8 cellular contexts compared by ENCODE assay signal in the genomic region with DNA sequence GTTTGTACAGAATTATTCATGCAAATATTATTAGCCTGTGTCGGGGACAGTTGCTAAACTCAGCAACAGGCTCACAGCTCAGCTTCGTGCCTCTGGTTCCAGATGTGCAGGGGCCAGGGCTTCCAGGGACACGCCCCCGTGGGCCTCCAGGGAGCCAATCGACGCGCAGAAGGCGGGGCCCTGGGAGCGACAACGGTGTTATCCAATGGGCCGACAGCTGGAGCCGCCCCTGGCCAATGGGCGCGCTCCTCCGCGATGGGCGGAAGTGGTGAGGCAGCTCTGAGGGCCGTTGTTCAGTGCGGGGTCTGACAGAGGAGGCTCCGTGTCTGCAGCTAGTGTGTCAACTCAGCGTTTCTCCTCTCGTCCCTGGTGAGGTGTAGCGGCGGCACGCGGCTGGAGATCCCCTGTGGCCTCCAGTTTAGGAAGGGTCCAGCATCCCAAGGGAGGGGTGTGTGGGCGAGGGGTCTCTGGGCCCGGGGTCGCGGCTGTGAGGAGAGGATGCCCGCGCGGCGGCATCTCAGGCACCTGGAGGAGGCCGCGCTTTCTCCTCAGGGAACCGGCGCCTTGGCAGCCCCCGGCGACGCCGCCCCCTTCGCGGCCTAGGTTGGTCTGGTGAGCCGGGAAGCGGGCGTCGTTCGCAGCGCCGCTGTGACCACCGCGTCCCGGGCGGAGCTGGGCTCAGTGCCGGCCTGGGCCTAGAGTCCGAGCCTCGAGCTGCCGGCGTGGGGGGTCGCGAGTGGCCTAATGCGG. TPM values are rescaled to one million over a fixed set of nuclear protein-coding genes. Genes with fewer than 3 reads are reported as not detected.
DNase-seq lines count a peak whose midpoint lies in the region; ATAC-seq and TF ChIP-seq lines count a peak whose summit lies in the region.

A gene with protein sequence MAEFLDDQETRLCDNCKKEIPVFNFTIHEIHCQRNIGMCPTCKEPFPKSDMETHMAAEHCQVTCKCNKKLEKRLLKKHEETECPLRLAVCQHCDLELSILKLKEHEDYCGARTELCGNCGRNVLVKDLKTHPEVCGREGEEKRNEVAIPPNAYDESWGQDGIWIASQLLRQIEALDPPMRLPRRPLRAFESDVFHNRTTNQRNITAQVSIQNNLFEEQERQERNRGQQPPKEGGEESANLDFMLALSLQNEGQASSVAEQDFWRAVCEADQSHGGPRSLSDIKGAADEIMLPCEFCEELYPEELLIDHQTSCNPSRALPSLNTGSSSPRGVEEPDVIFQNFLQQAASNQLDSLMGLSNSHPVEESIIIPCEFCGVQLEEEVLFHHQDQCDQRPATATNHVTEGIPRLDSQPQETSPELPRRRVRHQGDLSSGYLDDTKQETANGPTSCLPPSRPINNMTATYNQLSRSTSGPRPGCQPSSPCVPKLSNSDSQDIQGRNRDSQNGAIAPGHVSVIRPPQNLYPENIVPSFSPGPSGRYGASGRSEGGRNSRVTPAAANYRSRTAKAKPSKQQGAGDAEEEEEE (plus strand): TSS at position 311 of the 750 bp plus-strand sequence. CDS start 4,963 bp downstream, outside the sequence.

- DNase-seq in DMS114 treated with DMSO at 0.1 percent for 48 hours (lab: John Stamatoyannopoulos, UW; ENCODE audit: unreplicated experiment) (peak; percentile 94), PC-3 (peak; percentile 99), activated T-cell treated with anti-CD3 and anti-CD28 coated beads for 48 hours (ENCODE audit: low read depth) (peak; percentile 99), epithelial cell of prostate (ENCODE audit: low read depth, low spot score) (peak; percentile 62), mucosa of descending colon (peak; percentile 98 to 99 (median 98))
- peak; percentile 98 for DNase-seq in stimulated activated CD8-positive, alpha-beta memory T cell treated with anti-CD3 and anti-CD28 coated beads, Interleukin-4, amount 100 ng/mL, for 24 hours (ENCODE audit: low read depth)

- H4K20me1 ChIP-seq in PC-3 (ENCODE audit: low read length) = no peaks in the 10 kb centered on the region

- H3K9me3 ChIP-seq in PC-3 (ENCODE audit: low read length) (no peaks in the 10 kb centered on the region), mucosa of descending colon (no peaks in the 10 kb centered on the region)

- TF ChIP-seq RAD21 in Ishikawa (IDR thresholded peaks at IDR 0.05; ENCODE audit: low read depth) = no peak

- intact Hi-C loops in PC-3 (cut with micrococcal nuclease) (loop anchor here (1.0 kb wide), 2 partner anchors 29 to 38 kb away; no protein-coding TSS in a partner anchor), mucosa of descending colon (cut with DNase I, micrococcal nuclease) (no loop called here)

- TF ChIP-seq EP300 in Ishikawa (IDR thresholded peaks at IDR 0.05; ENCODE audit: borderline replicate concordance) = no peak

- H3K9ac ChIP-seq in PC-3 (ENCODE audit: low read length) = peak within 1 kb of the TSS; percentile 78

- ATAC-seq in GM21576 (IDR thresholded peaks at IDR 0.05; ENCODE audit: unreplicated experiment) (peak; percentile 92), PC-3 (peak; percentile 93), mucosa of descending colon (peak; percentile 99)

- no peaks in the 10 kb centered on the region for H3F3A ChIP-seq in PC-3 (ENCODE audit: low read length, unreplicated experiment)

- H3K27me3 ChIP-seq in PC-3 (ENCODE audit: low read length) = no peaks in the 10 kb centered on the region

- POLR2A ChIA-PET in PC-3 (lab: Charles Lee; ENCODE audit: unreplicated experiment) = interaction anchor here (0.7 to 1.0 kb wide), 2 partner anchors 16 to 18 kb away, joined by 3 to 13 read pairs; no protein-coding TSS in a partner anchor

- peak within 1 kb of the TSS; percentile 74 for H2AFZ ChIP-seq in PC-3 (ENCODE audit: low read length)

- peak within 1 kb of the TSS; percentile 9; the same call in 1 of the 2 replicates for H3K27ac ChIP-seq in PC-3 (ENCODE audit: low read length)
- H3K27ac ChIP-seq in epithelial cell of prostate = peak within 1 kb of the TSS; percentile 46

- H3K36me3 ChIP-seq in PC-3 (ENCODE audit: low read depth, low read length) (no peaks in the 10 kb centered on the region), mucosa of descending colon (ENCODE audit: low read depth) (no peaks in the 10 kb centered on the region)

- CTCF ChIA-PET in PC-3 (lab: Charles Lee) = interaction anchor here (0.9 kb wide), 1 partner anchor 13 kb away, joined by 6 read pairs; no protein-coding TSS in a partner anchor

- H3K9me2 ChIP-seq in PC-3 (replicated peaks; ENCODE audit: low read length) = no peaks in the 10 kb centered on the region

- peak within 1 kb of the TSS; percentile 89 for H3K4me2 ChIP-seq in PC-3 (ENCODE audit: low read length)

- H3K4me3 ChIP-seq in PC-3 (ENCODE audit: low read length) = peak within 1 kb of the TSS; percentile 78
- peak within 1 kb of the TSS; percentile 78 for H3K4me3 ChIP-seq in mucosa of descending colon

- BruUV-seq in PC-3 (replicated peaks; lab: Mats Ljungman, UMichigan) = TSS peak; percentile 62

- peaks cover 28% of the 10 kb centered on the region for H3K4me1 ChIP-seq in PC-3 (ENCODE audit: insufficient read depth, low read length)
- peaks cover 25% of the 10 kb centered on the region for H3K4me1 ChIP-seq in mucosa of descending colon (ENCODE audit: low read depth)

- no peak for TF ChIP-seq CTCF in PC-3 (conservative IDR thresholded peaks at IDR 0.05; ENCODE audit: low read depth, low read length)
- no peak for TF ChIP-seq CTCF in mucosa of descending colon (IDR thresholded peaks at IDR 0.05)

- H3K79me2 ChIP-seq in PC-3 (ENCODE audit: low read length) = peaks cover 39% of the 10 kb centered on the region

TF ChIP-seq in Ishikawa, 13 proteins besides CTCF, POLR2A, EP300 and RAD21:
- TF ChIP-seq YY1 (IDR thresholded peaks at IDR 0.05; ENCODE audit: low read depth) (0 out of 2 replicates have a peak, but pooled peaks have one; percentile 26), TCF12 (IDR thresholded peaks at IDR 0.05; ENCODE audit: low read depth) (peak; percentile 58), ZBTB7A (IDR thresholded peaks at IDR 0.05; ENCODE audit: low read depth) (peak; percentile 60; the same call in 1 of the 2 replicates), NFIC (IDR thresholded peaks at IDR 0.05) (no peak), TAF1 (IDR thresholded peaks at IDR 0.05; ENCODE audit: low read depth) (peak; percentile 96), TEAD4 (IDR thresholded peaks at IDR 0.05) (no peak; the same call in 1 of the 2 replicates)
- TF ChIP-seq, protein P1, sequence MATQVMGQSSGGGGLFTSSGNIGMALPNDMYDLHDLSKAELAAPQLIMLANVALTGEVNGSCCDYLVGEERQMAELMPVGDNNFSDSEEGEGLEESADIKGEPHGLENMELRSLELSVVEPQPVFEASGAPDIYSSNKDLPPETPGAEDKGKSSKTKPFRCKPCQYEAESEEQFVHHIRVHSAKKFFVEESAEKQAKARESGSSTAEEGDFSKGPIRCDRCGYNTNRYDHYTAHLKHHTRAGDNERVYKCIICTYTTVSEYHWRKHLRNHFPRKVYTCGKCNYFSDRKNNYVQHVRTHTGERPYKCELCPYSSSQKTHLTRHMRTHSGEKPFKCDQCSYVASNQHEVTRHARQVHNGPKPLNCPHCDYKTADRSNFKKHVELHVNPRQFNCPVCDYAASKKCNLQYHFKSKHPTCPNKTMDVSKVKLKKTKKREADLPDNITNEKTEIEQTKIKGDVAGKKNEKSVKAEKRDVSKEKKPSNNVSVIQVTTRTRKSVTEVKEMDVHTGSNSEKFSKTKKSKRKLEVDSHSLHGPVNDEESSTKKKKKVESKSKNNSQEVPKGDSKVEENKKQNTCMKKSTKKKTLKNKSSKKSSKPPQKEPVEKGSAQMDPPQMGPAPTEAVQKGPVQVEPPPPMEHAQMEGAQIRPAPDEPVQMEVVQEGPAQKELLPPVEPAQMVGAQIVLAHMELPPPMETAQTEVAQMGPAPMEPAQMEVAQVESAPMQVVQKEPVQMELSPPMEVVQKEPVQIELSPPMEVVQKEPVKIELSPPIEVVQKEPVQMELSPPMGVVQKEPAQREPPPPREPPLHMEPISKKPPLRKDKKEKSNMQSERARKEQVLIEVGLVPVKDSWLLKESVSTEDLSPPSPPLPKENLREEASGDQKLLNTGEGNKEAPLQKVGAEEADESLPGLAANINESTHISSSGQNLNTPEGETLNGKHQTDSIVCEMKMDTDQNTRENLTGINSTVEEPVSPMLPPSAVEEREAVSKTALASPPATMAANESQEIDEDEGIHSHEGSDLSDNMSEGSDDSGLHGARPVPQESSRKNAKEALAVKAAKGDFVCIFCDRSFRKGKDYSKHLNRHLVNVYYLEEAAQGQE (IDR thresholded peaks at IDR 0.05; ENCODE audit: low read depth) = no peak
- TF ChIP-seq, protein P2, sequence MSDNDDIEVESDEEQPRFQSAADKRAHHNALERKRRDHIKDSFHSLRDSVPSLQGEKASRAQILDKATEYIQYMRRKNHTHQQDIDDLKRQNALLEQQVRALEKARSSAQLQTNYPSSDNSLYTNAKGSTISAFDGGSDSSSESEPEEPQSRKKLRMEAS (IDR thresholded peaks at IDR 0.05) = peak; percentile 81
- TF ChIP-seq, protein P3, sequence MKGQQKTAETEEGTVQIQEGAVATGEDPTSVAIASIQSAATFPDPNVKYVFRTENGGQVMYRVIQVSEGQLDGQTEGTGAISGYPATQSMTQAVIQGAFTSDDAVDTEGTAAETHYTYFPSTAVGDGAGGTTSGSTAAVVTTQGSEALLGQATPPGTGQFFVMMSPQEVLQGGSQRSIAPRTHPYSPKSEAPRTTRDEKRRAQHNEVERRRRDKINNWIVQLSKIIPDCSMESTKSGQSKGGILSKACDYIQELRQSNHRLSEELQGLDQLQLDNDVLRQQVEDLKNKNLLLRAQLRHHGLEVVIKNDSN (IDR thresholded peaks at IDR 0.05) = 0 out of 2 replicates have a peak, but pooled peaks have one; percentile 6

RNA-seq across cellular contexts. Expression of the gene that starts here (rescaled TPM):
- total RNA-seq in PC-3 (2014; rRNA removed) = 33.9 and 34.1 TPM in 2 replicates
- 10 to 100 TPM; 34.0 to 59.6 (median 35.9) TPM for total RNA-seq in mucosa of descending colon

Comparison
In these comparisons a context has a peak if more than half of its experiments do, and no peak if none do; other contexts are left out.
1. Peak in every context shown above with its lines: DNase-seq, ATAC-seq, H3K4me3 ChIP-seq and H3K27ac ChIP-seq.